18 cellular contexts compared by ENCODE assay signal in genomic region chr20:32167552-32167951, GRCh38.
"Had no signal": no experiment of that assay in that cellular context is flagged by ENCODE, and none has a peak within 500 bp of the region (broad histone marks: within the 10 kb centered on the region; RNA-seq: fewer than 3 reads in every experiment).

No MANE protein-coding gene starts in this region.

- H3K36me3 ChIP-seq: colonic mucosa had no signal

- DNase-seq: activated CD4-positive, alpha-beta T cell treated with anti-CD3 and anti-CD28 coated beads for 1 hour; activated CD4-positive, alpha-beta T cell treated with anti-CD3 and anti-CD28 coated beads, Interleukin-2, amount 50 U/mL, for 48 hours; activated T-cell treated with anti-CD3 and anti-CD28 coated beads for 4 hours; amniotic stem cell; caudate nucleus; colonic mucosa; foreskin keratinocyte; left lung; psoas muscle; right cardiac atrium; small intestine; stimulated activated CD4-positive, alpha-beta T cell treated with anti-CD3 and anti-CD28 coated beads, Interleukin-4, amount 100 ng/mL, for 4 hours; stimulated activated naive B cell treated with anti-CD40 and anti-IgM and Interleukin-4, amounts not matched to agents 10 μg/mL and 1 μg/mL and 100 μg/mL, for 72 hours; SW 1271; T-helper 2 cell had no signal

- FAIRE-seq: kidney, small intestine, urothelium cell line had no signal

- H3K4me3 ChIP-seq: colonic mucosa, left lung, psoas muscle had no signal

- H3K27ac ChIP-seq: colonic mucosa, foreskin keratinocyte, left lung, psoas muscle, VCaP had no signal

- ATAC-seq: foreskin keratinocyte; psoas muscle; right cardiac atrium; stimulated activated naive B cell treated with anti-CD40 and anti-IgM and Interleukin-4, amounts not matched to agents 10 μg/mL and 1 μg/mL and 100 μg/mL, for 72 hours had no signal

- H3K4me1 ChIP-seq: colonic mucosa, foreskin keratinocyte, left lung, psoas muscle had no signal

- H3K27me3 ChIP-seq: colonic mucosa, foreskin keratinocyte, left lung had no signal

- H3K9me3 ChIP-seq: colonic mucosa, left lung, psoas muscle had no signal
